In genomic region chr9:34710023-34710422, GRCh38 we compare ENCODE assay signal across 16 cellular contexts. TPM values are rescaled to one million over a fixed set of nuclear protein-coding genes. Genes with fewer than 3 reads are reported as not detected.
DNase-seq lines count a peak whose midpoint lies in the region; ATAC-seq and TF ChIP-seq lines count a peak whose summit lies in the region.
"Had no signal": no experiment of that assay in that cellular context is flagged by ENCODE, and none has a peak within 500 bp of the region (broad histone marks: within the 10 kb centered on the region; RNA-seq: fewer than 3 reads in every experiment).

A gene with protein sequence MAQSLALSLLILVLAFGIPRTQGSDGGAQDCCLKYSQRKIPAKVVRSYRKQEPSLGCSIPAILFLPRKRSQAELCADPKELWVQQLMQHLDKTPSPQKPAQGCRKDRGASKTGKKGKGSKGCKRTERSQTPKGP (minus strand): TSS chr9:34710136. CDS start chr9:34710066, 70 bp downstream.

- H3K4me1 ChIP-seq in BLaER1 treated with 17β-estradiol and CSF1 and Interleukin-3, amounts not matched to agents 10 nM and 100 nM = peaks cover 5 to 17% (median 11%) of the 10 kb centered on the region in 10 experiments; a peak in 18 of 20 replicates
- H3K4me1 ChIP-seq in SJCRH30 (no peaks in the 10 kb centered on the region), heart right ventricle (peaks cover 0 to 27% (median 14%) of the 10 kb centered on the region in 9 donors), ovary (ENCODE audit: insufficient read depth) (peaks cover 3% of the 10 kb centered on the region)

- H3K4me1 Mint-ChIP-seq in HFFc6 (ENCODE audit: low read depth) = no peaks in the 10 kb centered on the region
- H3K4me1 Mint-ChIP-seq: activated B cell treated with CpG ODN at 0.5 μM for 24 hours had no signal

- H3K36me3 ChIP-seq in BLaER1 treated with 17β-estradiol and CSF1 and Interleukin-3, amounts not matched to agents 10 nM and 100 nM = no peaks in the 10 kb centered on the region
- no peaks in the 10 kb centered on the region for H3K36me3 ChIP-seq in SJCRH30
- no peaks in the 10 kb centered on the region for H3K36me3 ChIP-seq in heart right ventricle
- no peaks in the 10 kb centered on the region for H3K36me3 ChIP-seq in ovary
- H3K36me3 ChIP-seq: neutrophil had no signal

- no peaks in the 10 kb centered on the region for H3K36me3 Mint-ChIP-seq in HFFc6 (ENCODE audit: low read depth)

- WGBS in heart right ventricle, 2 donors = 8 to 15% methylated on average over 2 of the region's 2 CpGs
- WGBS in ovary, 3 donors = 46 to 56% (median 51%) methylated on average over 2 of the region's 2 CpGs

- H3K27ac Mint-ChIP-seq in HFFc6 = no peak within 1 kb of the TSS
- H3K27ac Mint-ChIP-seq: activated B cell treated with CpG ODN at 0.5 μM for 24 hours had no signal

- no peak for TF ChIP-seq POLR2A in ovary (IDR thresholded peaks at IDR 0.05)

- H3K4me3 ChIP-seq in BLaER1 treated with 17β-estradiol and CSF1 and Interleukin-3, amounts not matched to agents 10 nM and 100 nM = no peak within 1 kb of the TSS
- no peak within 1 kb of the TSS for H3K4me3 ChIP-seq in SJCRH30
- no peak within 1 kb of the TSS for H3K4me3 ChIP-seq in heart right ventricle
- H3K4me3 ChIP-seq in ovary = no peak within 1 kb of the TSS

- no peaks in the 10 kb centered on the region for H3K9me3 Mint-ChIP-seq in HFFc6
- H3K9me3 Mint-ChIP-seq: activated B cell treated with CpG ODN at 0.5 μM for 24 hours had no signal

- no peak within 1 kb of the TSS for H3K27ac ChIP-seq in BLaER1 treated with 17β-estradiol and CSF1 and Interleukin-3, amounts not matched to agents 10 nM and 100 nM
- no peak within 1 kb of the TSS for H3K27ac ChIP-seq in SJCRH30
- peak within 1 kb of the TSS in 9 of 10 donors; percentile 47 to 88 (median 77) for H3K27ac ChIP-seq in heart right ventricle
- no peak within 1 kb of the TSS for H3K27ac ChIP-seq in ovary
- H3K27ac ChIP-seq: neutrophil had no signal

- H4K20me1 ChIP-seq in BLaER1 treated with 17β-estradiol and CSF1 and Interleukin-3, amounts not matched to agents 10 nM and 100 nM = no peaks in the 10 kb centered on the region

- no peaks in the 10 kb centered on the region for H3K9me3 ChIP-seq in BLaER1 treated with 17β-estradiol and CSF1 and Interleukin-3, amounts not matched to agents 10 nM and 100 nM (replicated peaks in 1 of 11)
- H3K9me3 ChIP-seq in SJCRH30 (replicated peaks) (no peaks in the 10 kb centered on the region), heart right ventricle (no peaks in the 10 kb centered on the region), ovary (no peaks in the 10 kb centered on the region)
- H3K9me3 ChIP-seq: neutrophil had no signal

- no peak within 1 kb of the TSS for H3K9ac ChIP-seq in BLaER1 treated with 17β-estradiol and CSF1 and Interleukin-3, amounts not matched to agents 10 nM and 100 nM

- peak; percentile 87 to 96 (median 93) for ATAC-seq in heart right ventricle

- peaks cover 30% of the 10 kb centered on the region for H3K27me3 Mint-ChIP-seq in HFFc6 (ENCODE audit: insufficient read depth)

- TF ChIP-seq EP300 in ovary (IDR thresholded peaks at IDR 0.05) = no peak

- intact Hi-C loops in heart right ventricle (cut with DNase I) = no loop called here
- intact Hi-C loops in ovary (cut with DNase I) = no loop called here

- H3K4me2 ChIP-seq in BLaER1 treated with 17β-estradiol and CSF1 and Interleukin-3, amounts not matched to agents 10 nM and 100 nM = peak within 1 kb of the TSS in 10 of 11 experiments; percentile 21 to 73 (median 60); a peak in 20 of 22 replicates

- peak; percentile 10 to 15 for DNase-seq in SJCRH30
- DNase-seq in heart right ventricle = peak; percentile 57 to 85
- DNase-seq in ovary = peak; percentile 37 to 73 (median 59)
- no peak for DNase-seq in HFFc6
- DNase-seq in stimulated activated naive CD4-positive, alpha-beta T cell (lab: John Stamatoyannopoulos, UW) = no peak
- DNase-seq in COR-L47 (lab: John Stamatoyannopoulos, UW) = no peak
- DNase-seq in occipital lobe (lab: John Stamatoyannopoulos, UW) = no peak
- DNase-seq: activated B cell treated with CpG ODN at 0.5 μM for 24 hours; activated CD8-positive, alpha-beta memory T cell treated with anti-CD3 and anti-CD28 coated beads, Interleukin-2, amount 50 U/mL, for 4 hours; cortex of kidney; NCI-H1417 treated with DMSO at 0.1 percent for 48 hours; NCI-H82 had no signal

- H3K27me3 ChIP-seq in BLaER1 treated with 17β-estradiol and CSF1 and Interleukin-3, amounts not matched to agents 10 nM and 100 nM = no peaks in the 10 kb centered on the region
- no peaks in the 10 kb centered on the region; the same call in none of the 2 replicates for H3K27me3 ChIP-seq in SJCRH30
- no peaks in the 10 kb centered on the region for H3K27me3 ChIP-seq in heart right ventricle
- no peaks in the 10 kb centered on the region for H3K27me3 ChIP-seq in ovary

- TF ChIP-seq CTCF in heart right ventricle (IDR thresholded peaks at IDR 0.05) = no peak
- TF ChIP-seq CTCF in ovary (IDR thresholded peaks at IDR 0.05) = no peak
- TF ChIP-seq CTCF in HFFc6 (IDR thresholded peaks at IDR 0.05) = no peak

- no peak within 1 kb of the TSS for H3K4me3 Mint-ChIP-seq in HFFc6
- H3K4me3 Mint-ChIP-seq: activated B cell treated with CpG ODN at 0.5 μM for 24 hours had no signal

RNA-seq across cellular contexts. Expression of the gene that starts here (rescaled TPM):
- total RNA-seq in SJCRH30 (2014; rRNA removed; shearing (Covaris generic)) = not detected in 2 replicates
- total RNA-seq in heart right ventricle (10 to 100 TPM in 7 of 10 donors, 1 to 10 TPM in 3; 1.3 to 31.1 (median 14.7) TPM), ovary (10 to 100 TPM in 5 of 7 donors, 1 to 10 TPM in 2; 1.5 to 83.6 (median 33.8) TPM), occipital lobe (not detected)
- polyA plus RNA-seq in heart right ventricle (10 to 100 TPM; 21.7 to 44.5 TPM), ovary (10 to 100 TPM; 39.9 to 52.0 TPM)
- total RNA-seq in HFFc6 (2021; fragmentation: NEBNext Ultra II Directional; extraction: Animal tissue kit (Norgen Biotek cat#: 25700)) = not detected
- total RNA-seq: activated B cell treated with CpG ODN at 0.5 μM for 24 hours, SK-MEL-5 had no signal
- polyA plus RNA-seq: AG04450 had no signal

Comparison
In these comparisons a context has a peak if more than half of its experiments do, and no peak if none do; other contexts are left out.
1. Peak in DNase-seq in SJCRH30; RNA of the gene not detected or under 1 TPM.
2. H3K27ac ChIP-seq: peak in heart right ventricle (9 of 10); none in BLaER1 treated with 17β-estradiol and CSF1 and Interleukin-3, amounts not matched to agents 10 nM and 100 nM (0 of 11), SJCRH30 (single experiment) and ovary (0 of 2).
3. DNase-seq: peak in heart right ventricle (2 of 2) and ovary (5 of 5); none in HFFc6 (single experiment), stimulated activated naive CD4-positive, alpha-beta T cell (0 of 6), COR-L47 (single experiment) and occipital lobe (single experiment).